10 cellular contexts compared by ENCODE assay signal in the genomic region with DNA sequence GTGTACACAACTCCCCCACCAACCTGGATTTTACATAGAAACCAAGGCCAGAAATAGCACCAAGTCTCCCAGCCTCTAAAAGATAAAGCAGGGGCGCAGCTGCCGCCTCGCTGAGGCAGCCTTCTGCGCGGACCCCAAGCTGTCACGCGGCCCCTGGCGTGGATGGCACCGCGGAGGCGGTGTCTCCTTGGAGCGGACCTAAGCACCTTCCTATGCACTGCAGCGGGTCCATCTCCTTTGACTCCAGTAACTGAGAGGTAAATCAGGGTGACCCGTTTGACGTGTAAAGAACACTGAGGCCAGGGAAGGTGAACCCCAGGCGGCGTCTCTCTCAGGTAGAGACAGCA. TPM values are rescaled to one million over a fixed set of nuclear protein-coding genes. Genes with fewer than 3 reads are reported as not detected.
DNase-seq lines count a peak whose midpoint lies in the region; ATAC-seq and TF ChIP-seq lines count a peak whose summit lies in the region.
"Had no signal": no experiment of that assay in that cellular context is flagged by ENCODE, and none has a peak within 500 bp of the region (broad histone marks: within the 10 kb centered on the region; RNA-seq: fewer than 3 reads in every experiment).

No MANE protein-coding gene starts in this region.

- H3K27ac ChIP-seq in brain microvascular endothelial cell = peak overlapping the region; percentile 60
- peak overlapping the region; percentile 82 for H3K27ac ChIP-seq in right cardiac atrium (ENCODE audit: low read length)
- H3K27ac ChIP-seq: BLaER1 had no signal

- H3K9me3 ChIP-seq in right cardiac atrium (ENCODE audit: control insufficient read depth, low read length) = no peaks in the 10 kb centered on the region
- H3K9me3 ChIP-seq: BLaER1 had no signal

- TF ChIP-seq CTCF in AG10803 (conservative IDR thresholded peaks at IDR 0.05; ENCODE audit: low read length) (no peak), brain microvascular endothelial cell (IDR thresholded peaks at IDR 0.05; ENCODE audit: low read depth, low read length, missing control alignments) (no peak)

- ATAC-seq in right cardiac atrium = peak; percentile 5 to 20
- no peak for ATAC-seq in GM19328 (IDR thresholded peaks at IDR 0.05; ENCODE audit: unreplicated experiment)
- ATAC-seq in HG02852 (IDR thresholded peaks at IDR 0.05; ENCODE audit: unreplicated experiment) = no peak

- DNase-seq in AG10803 (ENCODE audit: low read depth) (no peak), brain microvascular endothelial cell (no peak), right cardiac atrium (no peak), retina (peak; percentile 35), AG08395 (ENCODE audit: low spot score) (no peak)
- no peak for DNase-seq in activated CD4-positive, alpha-beta T cell treated with anti-CD3 and anti-CD28 coated beads, Interleukin-2, amount 50 U/mL, for 1 hour
- DNase-seq: stimulated activated CD4-positive, alpha-beta T cell treated with anti-CD3 and anti-CD28 coated beads, Interleukin-1b, Interleukin-23, amount 100 ng/mL, for 48 hours had no signal

- H3K4me1 ChIP-seq in right cardiac atrium (ENCODE audit: control insufficient read depth, insufficient read depth, low read length) = peaks cover 18% of the 10 kb centered on the region
- H3K4me1 ChIP-seq: BLaER1 had no signal

- 43% methylated on average over 17 of the region's 17 CpGs for WGBS in right cardiac atrium

- in situ Hi-C loops in brain microvascular endothelial cell (cut with HindIII; ENCODE audit: low pct_ligation_motif_present, low sequenced_read_pairs) = no loop called here

- H3K27me3 ChIP-seq in brain microvascular endothelial cell (replicated peaks) = no peaks in the 10 kb centered on the region
- H3K27me3 ChIP-seq in right cardiac atrium (ENCODE audit: control insufficient read depth, insufficient read depth) = no peaks in the 10 kb centered on the region
- H3K27me3 ChIP-seq: BLaER1 had no signal

- H3K4me3 ChIP-seq in AG10803 (ENCODE audit: low read length) (peak overlapping the region; percentile 48), brain microvascular endothelial cell (ENCODE audit: low read depth, low read length) (peak overlapping the region; percentile 23), right cardiac atrium (ENCODE audit: low read length) (peak overlapping the region; percentile 64)
- H3K4me3 ChIP-seq: BLaER1 had no signal

- intact Hi-C loops in right cardiac atrium (cut with DNase I) = no loop called here

- no peaks in the 10 kb centered on the region for H3K36me3 ChIP-seq in brain microvascular endothelial cell (replicated peaks)
- H3K36me3 ChIP-seq: BLaER1 had no signal

RNA-seq across cellular contexts. Expression of a gene that starts 17.0 kb away (rescaled TPM):
- total RNA-seq in right cardiac atrium = 10 to 100 TPM; 10.6 to 14.8 (median 10.8) TPM
- 4.3 TPM for polyA plus RNA-seq in right cardiac atrium

Comparison
In these comparisons a context has a peak if more than half of its experiments do, and no peak if none do; other contexts are left out.
1. ATAC-seq: peak in right cardiac atrium (2 of 2); none in GM19328 (single experiment) and HG02852 (single experiment).
2. Peak in every context shown above with its lines, with median percentiles within 50 percentile points of each other: H3K4me3 ChIP-seq.